16 cellular contexts compared by ENCODE assay signal in genomic region chr10:131806146-131806545, GRCh38.
DNase-seq lines count a peak whose midpoint lies in the region; ATAC-seq, FAIRE-seq and TF ChIP-seq lines count a peak whose summit lies in the region.
"Had no signal": no experiment of that assay in that cellular context is flagged by ENCODE, and none has a peak within 500 bp of the region (broad histone marks: within the 10 kb centered on the region; RNA-seq: fewer than 3 reads in every experiment).

No MANE protein-coding gene starts in this region.

- H4K8ac ChIP-seq in H1 (ENCODE audit: extremely low read depth, insufficient read depth, low read length), result no peak overlapping the region

- no peak overlapping the region for H3K18ac ChIP-seq in H1 (ENCODE audit: extremely low read depth, low read length)

- TF ChIP-seq POLR2A in H1 (IDR thresholded peaks at IDR 0.05; ENCODE audit: control extremely low read depth in 1 of 2, low read depth in 2 of 2, low read length in 2 of 2) (no peak), upper lobe of left lung (IDR thresholded peaks at IDR 0.05) (no peak)

- TF ChIP-seq EP300 in H1 (IDR thresholded peaks at IDR 0.05; ENCODE audit: borderline replicate concordance in 1 of 2, low read depth in 2 of 2, low read length in 2 of 2) (no peak), upper lobe of left lung (IDR thresholded peaks at IDR 0.05) (no peak)

- H3K9me3 ChIP-seq in H1 (ENCODE audit: insufficient read depth in 2 of 2, low read depth in 1 of 2, low read length in 1 of 2) (no peaks in the 10 kb centered on the region), osteoblast (ENCODE audit: low read depth, low read length) (no peaks in the 10 kb centered on the region), upper lobe of left lung (no peaks in the 10 kb centered on the region)

- peak overlapping the region; percentile 78 for H2BK5ac ChIP-seq in H1 (ENCODE audit: low read depth, low read length)

- no peak for TF ChIP-seq RAD21 in H1 (IDR thresholded peaks at IDR 0.05 in 1 of 2, conservative IDR thresholded peaks at IDR 0.05 in 1 of 2; ENCODE audit: low read depth in 2 of 2, low read length in 2 of 2)

- peak overlapping the region; percentile 83 for H3K4ac ChIP-seq in H1 (replicated peaks; ENCODE audit: insufficient read length, low read depth, low read length)

- no peaks in the 10 kb centered on the region for H3K23me2 ChIP-seq in H1 (ENCODE audit: low read depth, low read length)

- no peak overlapping the region for H3K27ac ChIP-seq in H1 (ENCODE audit: low read depth, low read length)
- H3K27ac ChIP-seq in osteoblast (ENCODE audit: low read depth, low read length), result no peak overlapping the region
- H3K27ac ChIP-seq in upper lobe of left lung, result no peak overlapping the region
- H3K27ac ChIP-seq: GM23248, HL-60 had no signal

- ATAC-seq in Right ventricle myocardium inferior (no peak), left ventricle myocardium superior (no peak), upper lobe of left lung (ENCODE audit: low FRiP score in 2 of 2) (peak; percentile 10 to 11)
- ATAC-seq: GM12878 had no signal

- no peak overlapping the region for H3K14ac ChIP-seq in H1 (ENCODE audit: insufficient read length)

- peak; percentile 53 for DNase-seq in Right ventricle myocardium inferior (ENCODE audit: missing footprints)
- no peak for DNase-seq in left ventricle myocardium superior
- peak in 1 of 2 experiments; percentile 44 for DNase-seq in H1 (ENCODE audit: low read depth in 1 of 2, low spot score in 2 of 2)
- DNase-seq in osteoblast (ENCODE audit: insufficient read length, low spot score, missing footprints), result peak; percentile 55
- DNase-seq in upper lobe of left lung, result peak in 1 of 2 donors; percentile 51
- DNase-seq in NCI-H69 (lab: John Stamatoyannopoulos, UW), result no peak
- no peak for DNase-seq in iPS-NIHi11 (ENCODE audit: low spot score)
- no peak for DNase-seq in NK-92 (lab: John Stamatoyannopoulos, UW; ENCODE audit: unreplicated experiment)
- DNase-seq: C1 segment of cervical spinal cord; Calu3; CD4-positive, alpha-beta T cell; DMS 273 treated with DMSO at 0.1 percent for 48 hours; GM23248 had no signal

- no peak overlapping the region for H3K56ac ChIP-seq in H1 (replicated peaks; ENCODE audit: insufficient read length, low read depth, low read length)

- H3K27me3 ChIP-seq in H1 (replicated peaks in 1 of 4; ENCODE audit: control insufficient read depth in 3 of 4, extremely low read depth in 1 of 4, insufficient read depth in 3 of 4, low read length in 3 of 4) (no peaks in the 10 kb centered on the region; a peak in 1 of 7 replicates), osteoblast (ENCODE audit: insufficient read depth, low read length) (no peaks in the 10 kb centered on the region), upper lobe of left lung (no peaks in the 10 kb centered on the region)

- H3K4me1 ChIP-seq in H1 (replicated peaks in 1 of 4; ENCODE audit: control insufficient read depth in 3 of 4, insufficient read depth in 4 of 4, low read length in 3 of 4) (peaks cover 0 to 7% (median 1%) of the 10 kb centered on the region in 4 experiments; a peak in 3 of 7 replicates), osteoblast (ENCODE audit: insufficient read depth, low read length) (no peaks in the 10 kb centered on the region), upper lobe of left lung (no peaks in the 10 kb centered on the region)

- CTCF ChIA-PET in H1 (lab: Charles Lee; ENCODE audit: partially characterized antibody), result interaction anchor here (1.5 to 2.0 kb wide), 3 partner anchors 11 to 69 kb away, joined by 3 to 6 read pairs (median 4); no protein-coding TSS in a partner anchor

- no peak overlapping the region for H2BK120ac ChIP-seq in H1 (replicated peaks; ENCODE audit: low read depth, low read length)

- intact Hi-C loops in Right ventricle myocardium inferior (cut with DNase I), result no loop called here
- intact Hi-C loops in left ventricle myocardium superior (cut with micrococcal nuclease), result no loop called here

- no peaks in the 10 kb centered on the region for H3K79me1 ChIP-seq in H1 (ENCODE audit: low read depth, low read length)

- H2AFZ ChIP-seq in H1 (ENCODE audit: low read length) (no peak overlapping the region), osteoblast (ENCODE audit: low read length) (no peak overlapping the region)
- H2AFZ ChIP-seq: GM23248 had no signal

- peak overlapping the region; percentile 81 for H2BK15ac ChIP-seq in H1 (ENCODE audit: low read length)

- no peak overlapping the region for H3K4me2 ChIP-seq in H1 (ENCODE audit: insufficient read depth in 1 of 2, low read depth in 2 of 2, low read length in 2 of 2)
- H3K4me2 ChIP-seq in osteoblast (ENCODE audit: insufficient read depth, low read length), result no peak overlapping the region

- H3K36me3 ChIP-seq in H1 (ENCODE audit: control insufficient read depth in 2 of 4, insufficient read depth in 4 of 4, low read length in 3 of 4) (no peaks in the 10 kb centered on the region), osteoblast (ENCODE audit: insufficient read depth, low read length) (no peaks in the 10 kb centered on the region), upper lobe of left lung (no peaks in the 10 kb centered on the region)

- 0 out of 2 replicates have a peak overlapping the region, but pooled peaks have one; percentile 80 for H2BK20ac ChIP-seq in H1 (ENCODE audit: low read length)

- H4K20me1 ChIP-seq in H1 (replicated peaks in 1 of 2; ENCODE audit: control insufficient read depth in 1 of 2, insufficient read depth in 2 of 2, low read length in 2 of 2) (peaks cover 0 to 2% of the 10 kb centered on the region in 2 experiments), osteoblast (ENCODE audit: insufficient read depth, low read length) (no peaks in the 10 kb centered on the region)

- TF ChIP-seq CTCF in H1 (IDR thresholded peaks at IDR 0.05; ENCODE audit: control extremely low read depth in 1 of 3, insufficient read depth in 1 of 3, low read depth in 1 of 3, low read length in 3 of 3), result no peak
- no peak for TF ChIP-seq CTCF in osteoblast (IDR thresholded peaks at IDR 0.05; ENCODE audit: extremely low read depth, low read depth, low read length)
- no peak for TF ChIP-seq CTCF in upper lobe of left lung (IDR thresholded peaks at IDR 0.05)

- H3K23ac ChIP-seq in H1 (ENCODE audit: insufficient read length), result no peak overlapping the region

- POLR2A ChIA-PET in H1 (lab: Charles Lee; ENCODE audit: partially characterized antibody), result no interaction called here

- peak overlapping the region; percentile 93; the same call in 1 of the 2 replicates for H2AK5ac ChIP-seq in H1 (ENCODE audit: low read depth, low read length)

- H4K5ac ChIP-seq in H1 (ENCODE audit: insufficient read length, low read depth, low read length), result no peak overlapping the region

- WGBS in H1 (ENCODE audit: extremely low coverage in 1 of 2, insufficient coverage in 1 of 2, insufficient read length in 1 of 2, insufficient replicate concordance in 2 of 2, low coverage in 1 of 2, low lambda C conversion rate in 2 of 2, missing lambda C conversion rate in 1 of 2), 2 experiments, result 82% methylated on average over 4 of the region's 10 CpGs; no CpG with 5 or more reads in 1 of the 2 experiments
- 85% methylated on average over 8 to 10 of the region's 10 CpGs for WGBS in upper lobe of left lung, 2 donors

- H3K4me3 ChIP-seq in H1 (ENCODE audit: extremely low read depth in 1 of 4, insufficient read depth in 2 of 4, low read depth in 3 of 4, low read length in 4 of 4), result no peak overlapping the region
- H3K4me3 ChIP-seq in osteoblast (ENCODE audit: insufficient read depth, low read length), result no peak overlapping the region
- no peak overlapping the region for H3K4me3 ChIP-seq in upper lobe of left lung
- H3K4me3 ChIP-seq: GM12878, GM23248 had no signal

- no peak for FAIRE-seq in H1 (lab: Jason Lieb, UNC)
- FAIRE-seq: A204.1, GM12878 had no signal

- H2BK12ac ChIP-seq in H1 (ENCODE audit: low read depth, low read length), result 0 out of 2 replicates have a peak overlapping the region, but pooled peaks have one; percentile 90

- no peak overlapping the region for H4K91ac ChIP-seq in H1 (replicated peaks; ENCODE audit: insufficient read length, low read length)

- H3K9ac ChIP-seq in H1 (replicated peaks in 1 of 4; ENCODE audit: extremely low read depth in 1 of 4, low read depth in 3 of 4, low read length in 3 of 4), result no peak overlapping the region
- H3K9ac ChIP-seq: GM23248 had no signal

- H3K79me2 ChIP-seq in H1 (ENCODE audit: control insufficient read depth in 1 of 2, insufficient read depth in 2 of 2, low read length in 2 of 2) (no peaks in the 10 kb centered on the region), osteoblast (ENCODE audit: insufficient read depth, low read length) (no peaks in the 10 kb centered on the region)

TF ChIP-seq in H1, 55 proteins besides CTCF, POLR2A, EP300 and RAD21 (continues in another document):
- TF ChIP-seq CHD2 (IDR thresholded peaks at IDR 0.05; ENCODE audit: low read length) (no peak), CEBPB (IDR thresholded peaks at IDR 0.05; ENCODE audit: low read depth, low read length) (no peak), SUZ12 (IDR thresholded peaks at IDR 0.05; ENCODE audit: low read length) (no peak), TAF1 (IDR thresholded peaks at IDR 0.05; ENCODE audit: low read depth, low read length) (no peak), RNF2 (IDR thresholded peaks at IDR 0.05; ENCODE audit: borderline replicate concordance, low read depth, low read length, missing control alignments, poor library complexity, severe bottlenecking) (no peak), TAF7 (optimal IDR thresholded peaks at IDR 0.05; ENCODE audit: borderline replicate concordance, low read depth, low read length) (no peak), SIRT6 (IDR thresholded peaks at IDR 0.05; ENCODE audit: low read length) (no peak), CTBP2 (IDR thresholded peaks at IDR 0.05; ENCODE audit: borderline replicate concordance, insufficient read depth, insufficient read length, low read length) (no peak), ASH2L (IDR thresholded peaks at IDR 0.05; ENCODE audit: low read length) (no peak), YY1 (IDR thresholded peaks at IDR 0.05; ENCODE audit: low read depth, low read length) (no peak), NANOG (IDR thresholded peaks at IDR 0.05; ENCODE audit: insufficient read depth, low read depth, low read length, poor library complexity, severe bottlenecking) (no peak), PHF8 (conservative IDR thresholded peaks at IDR 0.05; ENCODE audit: low read depth, low read length) (no peak)
- TF ChIP-seq, protein P1, sequence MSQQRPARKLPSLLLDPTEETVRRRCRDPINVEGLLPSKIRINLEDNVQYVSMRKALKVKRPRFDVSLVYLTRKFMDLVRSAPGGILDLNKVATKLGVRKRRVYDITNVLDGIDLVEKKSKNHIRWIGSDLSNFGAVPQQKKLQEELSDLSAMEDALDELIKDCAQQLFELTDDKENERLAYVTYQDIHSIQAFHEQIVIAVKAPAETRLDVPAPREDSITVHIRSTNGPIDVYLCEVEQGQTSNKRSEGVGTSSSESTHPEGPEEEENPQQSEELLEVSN (IDR thresholded peaks at IDR 0.05), result no peak
- TF ChIP-seq, protein P2, sequence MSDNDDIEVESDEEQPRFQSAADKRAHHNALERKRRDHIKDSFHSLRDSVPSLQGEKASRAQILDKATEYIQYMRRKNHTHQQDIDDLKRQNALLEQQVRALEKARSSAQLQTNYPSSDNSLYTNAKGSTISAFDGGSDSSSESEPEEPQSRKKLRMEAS (IDR thresholded peaks at IDR 0.05), result no peak

Comparison
In these comparisons a context has a peak if more than half of its experiments do, and no peak if none do; other contexts are left out.
1. DNase-seq: peak in Right ventricle myocardium inferior (single experiment) and osteoblast (single experiment); none in left ventricle myocardium superior (single experiment), NCI-H69 (single experiment), iPS-NIHi11 (single experiment) and NK-92 (single experiment).
2. ATAC-seq: peak in upper lobe of left lung (2 of 2); none in Right ventricle myocardium inferior (single experiment) and left ventricle myocardium superior (single experiment).